14 cellular contexts compared by ENCODE assay signal in the genomic region with DNA sequence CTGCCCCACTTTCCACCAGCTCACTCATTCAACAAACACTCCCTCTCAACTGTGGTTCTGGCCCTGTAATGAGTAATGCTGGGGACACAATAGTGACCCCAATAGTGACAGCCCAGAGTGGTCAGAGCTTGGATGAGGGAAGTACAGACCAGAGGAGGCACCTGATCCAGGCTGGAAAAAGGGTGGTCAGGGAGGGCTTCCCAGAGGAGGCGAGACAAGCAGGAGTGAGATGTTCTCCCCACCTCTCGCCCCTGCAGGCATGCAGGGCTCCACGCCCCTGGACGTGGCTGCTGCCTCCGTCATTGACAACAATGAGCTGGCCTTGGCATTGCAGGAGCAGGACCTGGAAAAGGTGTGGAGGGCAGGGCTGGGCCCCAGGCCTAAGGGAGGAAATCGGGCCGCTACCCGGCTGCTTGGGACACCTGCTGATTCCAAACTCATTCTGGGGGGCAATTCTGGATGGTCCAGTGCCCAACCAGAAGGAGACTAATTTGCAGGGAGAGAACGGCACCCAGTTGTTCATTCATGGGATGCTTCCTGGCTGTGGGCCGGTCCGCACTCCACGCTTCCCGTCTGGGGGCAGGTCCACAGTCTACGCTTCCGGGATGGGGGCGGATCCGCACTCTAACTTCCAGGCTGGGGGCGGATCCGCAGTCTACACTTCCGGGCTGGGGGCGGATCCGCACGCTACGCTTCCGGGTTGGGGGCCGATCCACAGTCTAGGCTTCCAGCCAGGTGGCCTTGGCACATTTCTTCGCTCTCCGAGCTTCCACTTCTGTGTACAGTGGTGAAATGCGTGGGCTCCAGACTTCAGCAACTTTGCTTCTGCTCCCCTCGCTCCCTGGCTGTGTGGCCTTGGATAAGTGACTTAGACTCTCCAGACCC.
"Had no signal": no experiment of that assay in that cellular context is flagged by ENCODE, and none has a peak within 500 bp of the region (broad histone marks: within the 10 kb centered on the region; RNA-seq: fewer than 3 reads in every experiment).

No MANE protein-coding gene starts in this region.

- H3K27ac ChIP-seq: dorsolateral prefrontal cortex, gastroesophageal sphincter, hepatocyte, thyroid gland had no signal

- H3K9me3 ChIP-seq: gastroesophageal sphincter, thyroid gland had no signal

- H3K27me3 ChIP-seq: dorsolateral prefrontal cortex, hepatocyte, thyroid gland had no signal

- H3K4me1 ChIP-seq: gastroesophageal sphincter, thyroid gland had no signal

- H3K36me3 Mint-ChIP-seq: stimulated activated memory B cell treated with anti-CD40 and anti-IgM and Interleukin-4, amounts not matched to agents 10 μg/mL and 1 μg/mL and 100 μg/mL, for 72 hours had no signal

- H3K9me3 Mint-ChIP-seq: activated T-helper 17 cell treated with anti-CD3 and anti-CD28 coated beads, Interleukin-2, amount 50 U/mL, for 72 hours; endodermal cell; stimulated activated memory B cell treated with anti-CD40 and anti-IgM and Interleukin-4, amounts not matched to agents 10 μg/mL and 1 μg/mL and 100 μg/mL, for 72 hours; T-helper 2 cell treated with Interferon-gamma antibody and Interleukin-4, amounts not matched to agents 5 μg/mL and 100 μg/mL, for 36 hours had no signal

- DNase-seq: activated CD4-positive, alpha-beta T cell treated with anti-CD3 and anti-CD28 coated beads, Interleukin-2, amount 50 U/mL, for 48 hours; activated naive CD4-positive, alpha-beta T cell treated with Interleukin-2 at 50 U/mL for 16 hours; dorsolateral prefrontal cortex; endodermal cell; kidney; mesendoderm; nephron progenitor cell; thyroid gland had no signal

- H3K4me1 Mint-ChIP-seq: nephron progenitor cell had no signal

- H3K4me3 ChIP-seq: dorsolateral prefrontal cortex, gastroesophageal sphincter, hepatocyte, thyroid gland had no signal

- H3K27ac Mint-ChIP-seq: endodermal cell; nephron progenitor cell; stimulated activated memory B cell treated with anti-CD40 and anti-IgM and Interleukin-4, amounts not matched to agents 10 μg/mL and 1 μg/mL and 100 μg/mL, for 72 hours; T-helper 2 cell treated with Interferon-gamma antibody and Interleukin-4, amounts not matched to agents 5 μg/mL and 100 μg/mL, for 36 hours had no signal

- ATAC-seq: activated CD4-positive, CD25-positive, alpha-beta regulatory T cell treated with anti-CD3 and anti-CD28 coated beads, Interleukin-2, amount 50 U/mL, for 24 hours; activated T-helper 17 cell treated with anti-CD3 and anti-CD28 coated beads, Interleukin-2, amount 50 U/mL, for 72 hours; gastroesophageal sphincter; stimulated activated memory B cell treated with anti-CD40 and anti-IgM and Interleukin-4, amounts not matched to agents 10 μg/mL and 1 μg/mL and 100 μg/mL, for 72 hours had no signal

- H3K4me3 Mint-ChIP-seq: activated T-helper 17 cell treated with anti-CD3 and anti-CD28 coated beads, Interleukin-2, amount 50 U/mL, for 72 hours; endodermal cell; nephron progenitor cell; stimulated activated memory B cell treated with anti-CD40 and anti-IgM and Interleukin-4, amounts not matched to agents 10 μg/mL and 1 μg/mL and 100 μg/mL, for 72 hours; T-helper 2 cell treated with Interferon-gamma antibody and Interleukin-4, amounts not matched to agents 5 μg/mL and 100 μg/mL, for 36 hours had no signal

- H3K36me3 ChIP-seq: gastroesophageal sphincter, thyroid gland had no signal
